Comparison of ENCODE assay signal across 8 cellular contexts in the genomic region with DNA sequence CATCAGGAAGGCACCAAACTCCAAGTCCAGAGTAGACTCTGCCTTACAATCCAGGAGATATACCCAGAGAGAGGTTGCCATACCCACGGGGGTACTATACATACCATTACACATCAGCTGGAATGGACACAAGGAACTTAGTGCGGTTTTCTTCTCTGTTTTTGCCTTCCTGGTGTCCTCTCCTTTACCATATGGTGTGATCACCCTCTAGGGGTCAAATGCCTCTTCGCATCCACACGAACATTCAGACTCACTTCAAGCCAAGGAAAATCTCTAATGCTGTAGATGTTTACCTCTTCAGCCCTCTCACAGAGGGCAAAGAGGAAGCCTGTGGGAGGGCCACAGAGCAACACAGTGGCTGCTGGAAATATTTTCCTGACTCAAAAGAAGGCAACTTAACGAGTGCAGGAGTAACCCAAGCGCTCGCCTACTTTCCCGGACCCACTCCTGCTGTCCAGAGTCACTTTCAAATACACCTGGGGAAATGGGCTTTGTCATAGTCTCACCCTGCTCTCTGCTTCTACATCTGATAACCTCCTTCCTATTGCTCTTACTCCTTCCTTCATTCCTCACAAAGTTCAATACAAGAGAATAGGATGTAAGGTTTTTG.
DNase-seq lines count a peak whose midpoint lies in the region; ATAC-seq and TF ChIP-seq lines count a peak whose summit lies in the region.

No MANE protein-coding gene starts in this region.

- intact Hi-C loops in upper lobe of right lung (cut with DNase I): no loop called here
- intact Hi-C loops in natural killer cell (cut with micrococcal nuclease): no loop called here

- TF ChIP-seq CTCF in WI38 (IDR thresholded peaks at IDR 0.05; ENCODE audit: low read depth, low read length) (peak; percentile 39), upper lobe of right lung (IDR thresholded peaks at IDR 0.05) (peak; percentile 45), natural killer cell (IDR thresholded peaks at IDR 0.05) (no peak)

- H3K4me1 ChIP-seq in iPS DF 6.9 (ENCODE audit: control insufficient read depth, insufficient read depth, low read length): no peaks in the 10 kb centered on the region; the same call in 1 of the 2 replicates
- H3K4me1 ChIP-seq in upper lobe of right lung: no peaks in the 10 kb centered on the region

- no CpG with 5 or more reads among the region's 8 CpGs for WGBS in iPS DF 6.9 (ENCODE audit: insufficient coverage, insufficient read length)

- H3K36me3 Mint-ChIP-seq in natural killer cell: no peaks in the 10 kb centered on the region

- H3K9me3 ChIP-seq in iPS DF 6.9 (ENCODE audit: control insufficient read depth, insufficient read depth, low read length) (no peaks in the 10 kb centered on the region), upper lobe of right lung (no peaks in the 10 kb centered on the region)

- H3K27ac Mint-ChIP-seq in natural killer cell: no peak overlapping the region

- H3K27ac ChIP-seq in iPS DF 6.9 (ENCODE audit: low read length): no peak overlapping the region
- H3K27ac ChIP-seq in upper lobe of right lung: no peak overlapping the region

- H3K36me3 ChIP-seq in iPS DF 6.9 (ENCODE audit: control insufficient read depth, insufficient read depth, low read length) (no peaks in the 10 kb centered on the region), upper lobe of right lung (no peaks in the 10 kb centered on the region)

- H3K27me3 Mint-ChIP-seq in natural killer cell (ENCODE audit: low read depth in 2 of 2): peaks cover 0 to 5% of the 10 kb centered on the region in 2 donors

- no peak overlapping the region for H3K4me3 ChIP-seq in WI38 (ENCODE audit: low read depth, low read length)
- H3K4me3 ChIP-seq in iPS DF 6.9 (ENCODE audit: low read length): no peak overlapping the region
- H3K4me3 ChIP-seq in upper lobe of right lung: no peak overlapping the region

- H3K9me3 Mint-ChIP-seq in natural killer cell: no peaks in the 10 kb centered on the region

- no peak overlapping the region for H3K4me3 Mint-ChIP-seq in natural killer cell

- no peaks in the 10 kb centered on the region for H3K4me1 Mint-ChIP-seq in natural killer cell

- peak; percentile 27 for DNase-seq in AG08396 (ENCODE audit: low spot score)
- DNase-seq in iPS DF 6.9 (ENCODE audit: low read depth, low spot score): peak; percentile 50
- no peak for DNase-seq in upper lobe of right lung
- no peak for DNase-seq in natural killer cell
- no peak for DNase-seq in T-helper 9 cell

- H3K27me3 ChIP-seq in iPS DF 6.9 (ENCODE audit: control insufficient read depth, insufficient read depth, low read length) (no peaks in the 10 kb centered on the region), upper lobe of right lung (no peaks in the 10 kb centered on the region)

- peak; percentile 49 for ATAC-seq in HG03175 (IDR thresholded peaks at IDR 0.05; ENCODE audit: unreplicated experiment)
- ATAC-seq in upper lobe of right lung: peak; percentile 76
- ATAC-seq in natural killer cell: no peak
- ATAC-seq in HG02885 (IDR thresholded peaks at IDR 0.05; ENCODE audit: poor library complexity, unreplicated experiment): no peak

Comparison
In these comparisons a context has a peak if more than half of its experiments do, and no peak if none do; other contexts are left out.
1. DNase-seq: peak in AG08396 (single experiment) and iPS DF 6.9 (single experiment); none in upper lobe of right lung (single experiment), natural killer cell (single experiment) and T-helper 9 cell (single experiment).
2. ATAC-seq: peak in HG03175 (single experiment) and upper lobe of right lung (single experiment); none in natural killer cell (0 of 3) and HG02885 (single experiment).